ENCODE assay signal across 8 cellular contexts in genomic region chr10:9305018-9305655, GRCh38.
A peak's percentile ranks its signal among the peaks of the same experiment; 100 is the strongest.
DNase-seq lines count a peak whose midpoint lies in the region; FAIRE-seq and TF ChIP-seq lines count a peak whose summit lies in the region.

No MANE protein-coding gene starts in this region.

- no peak overlapping the region for H3K18ac ChIP-seq in mesendoderm (ENCODE audit: low read length)

- H2BK15ac ChIP-seq in mesendoderm (replicated peaks; ENCODE audit: low read depth), result no peak overlapping the region

- H3K4me2 ChIP-seq in mesendoderm (ENCODE audit: low read length), result no peak overlapping the region

- H3K4me3 ChIP-seq in mesendoderm (ENCODE audit: low read length) (no peak overlapping the region), ascending aorta (no peak overlapping the region)

- H2BK5ac ChIP-seq in mesendoderm (ENCODE audit: low read length), result no peak overlapping the region

- FAIRE-seq in H54 (lab: Jason Lieb, UNC), result no peak

- TF ChIP-seq RAD21 in Ishikawa (IDR thresholded peaks at IDR 0.05; ENCODE audit: low read depth), result 0 out of 2 replicates have a peak, but pooled peaks have one; percentile 25

- H3K27ac Mint-ChIP-seq in brain, result no peak overlapping the region
- no peak overlapping the region for H3K27ac Mint-ChIP-seq in activated naive CD8-positive, alpha-beta T cell treated with anti-CD3 and anti-CD28 coated beads for 36 hours

- no peak for TF ChIP-seq EP300 in Ishikawa (IDR thresholded peaks at IDR 0.05; ENCODE audit: borderline replicate concordance)

- no peak overlapping the region for H2AK5ac ChIP-seq in mesendoderm (ENCODE audit: low read length)

- intact Hi-C loops in ascending aorta (cut with DNase I), result loop anchor here (10.0 kb wide), 1 partner anchor 1430 kb away; no protein-coding TSS in a partner anchor

- no peaks in the 10 kb centered on the region for H3K36me3 Mint-ChIP-seq in brain
- no peaks in the 10 kb centered on the region for H3K36me3 Mint-ChIP-seq in activated naive CD8-positive, alpha-beta T cell treated with anti-CD3 and anti-CD28 coated beads for 36 hours

- peaks cover 14% of the 10 kb centered on the region for H3K27me3 Mint-ChIP-seq in brain
- H3K27me3 Mint-ChIP-seq in activated naive CD8-positive, alpha-beta T cell treated with anti-CD3 and anti-CD28 coated beads for 36 hours, result peaks cover 22% of the 10 kb centered on the region

- no peak overlapping the region for H4K8ac ChIP-seq in mesendoderm (ENCODE audit: low read depth, low read length)

- peaks cover 9% of the 10 kb centered on the region for H3K4me1 Mint-ChIP-seq in brain
- no peaks in the 10 kb centered on the region for H3K4me1 Mint-ChIP-seq in activated naive CD8-positive, alpha-beta T cell treated with anti-CD3 and anti-CD28 coated beads for 36 hours

- DNase-seq in DMS114 treated with DMSO at 0.1 percent for 48 hours (lab: John Stamatoyannopoulos, UW; ENCODE audit: unreplicated experiment), result peak; percentile 45
- DNase-seq in mesendoderm, result peak; percentile 31
- DNase-seq in hippocampal formation (lab: John Stamatoyannopoulos, UW), result no peak
- DNase-seq in H54 (ENCODE audit: insufficient read length, low spot score), result no peak
- no peak for DNase-seq in activated naive CD8-positive, alpha-beta T cell treated with anti-CD3 and anti-CD28 coated beads for 36 hours
- DNase-seq in ascending aorta (ENCODE audit: low spot score in 2 of 2), result no peak

- H3K27ac ChIP-seq in mesendoderm (ENCODE audit: low read depth, low read length) (no peak overlapping the region), ascending aorta (no peak overlapping the region)

- TF ChIP-seq CTCF in brain (conservative IDR thresholded peaks at IDR 0.05) (peak; percentile 66 to 79), ascending aorta (IDR thresholded peaks at IDR 0.05) (peak in 1 of 3 experiments; percentile 17)

- H4K5ac ChIP-seq in mesendoderm (ENCODE audit: low read length), result no peak overlapping the region

- H3K4me1 ChIP-seq in mesendoderm (ENCODE audit: control insufficient read depth, low read depth, low read length), result no peaks in the 10 kb centered on the region
- H3K4me1 ChIP-seq in ascending aorta, result no peaks in the 10 kb centered on the region

- WGBS in mesendoderm (ENCODE audit: extremely low coverage, insufficient coverage, low lambda C conversion rate), result no CpG with 5 or more reads among the region's 6 CpGs

- H3K9me3 ChIP-seq in ascending aorta, result no peaks in the 10 kb centered on the region

- H3K36me3 ChIP-seq in mesendoderm (ENCODE audit: control insufficient read depth, insufficient read depth, low read length), result no peaks in the 10 kb centered on the region
- H3K36me3 ChIP-seq in ascending aorta, result no peaks in the 10 kb centered on the region

- H3K27me3 ChIP-seq in mesendoderm (ENCODE audit: insufficient read depth, low read length, poor library complexity), result no peaks in the 10 kb centered on the region
- no peaks in the 10 kb centered on the region for H3K27me3 ChIP-seq in ascending aorta

- no peak overlapping the region for H3K23ac ChIP-seq in mesendoderm (ENCODE audit: low read length)

- H3K4me3 Mint-ChIP-seq in brain, result no peak overlapping the region
- no peak overlapping the region for H3K4me3 Mint-ChIP-seq in activated naive CD8-positive, alpha-beta T cell treated with anti-CD3 and anti-CD28 coated beads for 36 hours

- no peak overlapping the region for H3K56ac ChIP-seq in mesendoderm (ENCODE audit: low read length)

- no peak overlapping the region for H2BK120ac ChIP-seq in mesendoderm (ENCODE audit: low read depth, low read length)

- no peaks in the 10 kb centered on the region for H3K9me3 Mint-ChIP-seq in brain
- H3K9me3 Mint-ChIP-seq in activated naive CD8-positive, alpha-beta T cell treated with anti-CD3 and anti-CD28 coated beads for 36 hours, result no peaks in the 10 kb centered on the region

- no peaks in the 10 kb centered on the region for H3K79me2 ChIP-seq in mesendoderm (ENCODE audit: control insufficient read depth, insufficient read depth, low read length)

- TF ChIP-seq POLR2A in H54 (IDR thresholded peaks at IDR 0.05; ENCODE audit: low read depth, low read length), result no peak

- no peak overlapping the region for H3K9ac ChIP-seq in mesendoderm (ENCODE audit: low read length)

- H3K4ac ChIP-seq in mesendoderm (ENCODE audit: low read depth, low read length), result no peak overlapping the region

- no peaks in the 10 kb centered on the region for H3K79me1 ChIP-seq in mesendoderm (ENCODE audit: low read length)

TF ChIP-seq in Ishikawa, 13 proteins besides CTCF, POLR2A, EP300 and RAD21:
- TF ChIP-seq REST (IDR thresholded peaks at IDR 0.05; ENCODE audit: low read depth) (no peak), TAF1 (IDR thresholded peaks at IDR 0.05; ENCODE audit: low read depth) (no peak), FOXM1 (IDR thresholded peaks at IDR 0.05; ENCODE audit: borderline replicate concordance, low read depth) (no peak), NFIC (IDR thresholded peaks at IDR 0.05) (no peak), CEBPB (IDR thresholded peaks at IDR 0.05) (no peak), USF1 (IDR thresholded peaks at IDR 0.05) (no peak), ZBTB7A (IDR thresholded peaks at IDR 0.05; ENCODE audit: low read depth) (no peak)

Comparison
In these comparisons a context has a peak if more than half of its experiments do, and no peak if none do; other contexts are left out.
1. DNase-seq: peak in DMS114 treated with DMSO at 0.1 percent for 48 hours (single experiment) and mesendoderm (single experiment); none in hippocampal formation (0 of 2), H54 (single experiment), activated naive CD8-positive, alpha-beta T cell treated with anti-CD3 and anti-CD28 coated beads for 36 hours (single experiment) and ascending aorta (0 of 2).